In genomic region chr1:118339431-118340146, GRCh38 we compare ENCODE assay signal across 26 cellular contexts.
DNase-seq lines count a peak whose midpoint lies in the region; ATAC-seq, FAIRE-seq and TF ChIP-seq lines count a peak whose summit lies in the region.
"Had no signal": no experiment of that assay in that cellular context is flagged by ENCODE, and none has a peak within 500 bp of the region (broad histone marks: within the 10 kb centered on the region; RNA-seq: fewer than 3 reads in every experiment).

No MANE protein-coding gene starts in this region.

- H3K9ac ChIP-seq in GM12878 (ENCODE audit: control insufficient read depth, insufficient read depth, low read length): no peak overlapping the region

- H3K9me3 ChIP-seq in GM12878 (replicated peaks; ENCODE audit: control insufficient read depth, insufficient read depth, low read length): no peaks in the 10 kb centered on the region
- H3K9me3 ChIP-seq: A549, HAP-1, upper lobe of left lung had no signal

- RAD21 ChIA-PET in GM12878 (lab: Charles Lee; ENCODE audit: unreplicated experiment): no interaction called here

- CTCF ChIA-PET in GM12878 (lab: Yijun Ruan, JAX): no interaction called here

- intact Hi-C loops in GM12878 (cut with micrococcal nuclease; ENCODE audit: unreplicated experiment): no loop called here

- DNase-seq in AG20443 (ENCODE audit: low spot score) (peak; percentile 14), M059J (ENCODE audit: low read depth) (peak; percentile 7), GM12878 (ENCODE audit: low read depth, low spot score) (no peak), foreskin keratinocyte (peak; percentile 54 to 68), NCI-H1092 treated with DMSO at 0.1 percent for 48 hours (lab: John Stamatoyannopoulos, UW) (no peak), immature natural killer cell (no peak), NCI-H2171 treated with DMSO at 0.1 percent for 48 hours (lab: John Stamatoyannopoulos, UW) (no peak)
- DNase-seq in stimulated activated CD8-positive, alpha-beta memory T cell treated with anti-CD3 and anti-CD28 coated beads, Interleukin-4, amount 100 ng/mL, for 48 hours: no peak
- DNase-seq: activated CD4-positive, alpha-beta T cell treated with anti-CD3 and anti-CD28 coated beads, Interleukin-2, amount 10 ng/mL, durations not matched to agents 24 days and 14 days; activated naive CD4-positive, alpha-beta T cell treated with Interleukin-2 at 50 U/mL for 16 hours; activated T-cell treated with anti-CD3 and anti-CD28 coated beads, Interleukin-2, amount 50 U/mL, for 48 hours; amniotic stem cell; CD8-positive, alpha-beta memory T cell; effector memory CD8-positive, alpha-beta T cell; glutamatergic neuron; IMR-90; NCI-H1436; NCI-H510A treated with DMSO at 0.1 percent for 48 hours; upper lobe of left lung had no signal

- 30% methylated on average over 4 of the region's 4 CpGs for WGBS in GM12878 (ENCODE audit: insufficient coverage, insufficient replicate concordance, low lambda C conversion rate, missing lambda C conversion rate)

- no peak for TF ChIP-seq POLR2A in GM12878 (IDR thresholded peaks at IDR 0.05; ENCODE audit: low read depth, low read length)

- H3K27me3 ChIP-seq in GM12878 (replicated peaks in 1 of 2; ENCODE audit: control insufficient read depth in 2 of 2, insufficient read depth in 2 of 2, low read length in 1 of 2) (no peaks in the 10 kb centered on the region), foreskin keratinocyte (no peaks in the 10 kb centered on the region)
- H3K27me3 ChIP-seq: upper lobe of left lung had no signal

- no peaks in the 10 kb centered on the region for H3K79me2 ChIP-seq in GM12878 (ENCODE audit: control insufficient read depth, insufficient read depth, low read length)

- H3K4me1 ChIP-seq in GM12878 (ENCODE audit: control insufficient read depth, insufficient read depth, low read length): no peaks in the 10 kb centered on the region
- peaks cover 52% of the 10 kb centered on the region for H3K4me1 ChIP-seq in foreskin keratinocyte
- H3K4me1 ChIP-seq: A549, HAP-1 had no signal

- TF ChIP-seq CTCF in GM12878 (IDR thresholded peaks at IDR 0.05 in 2 of 3, conservative IDR thresholded peaks at IDR 0.05 in 1 of 3; ENCODE audit: control insufficient read depth in 2 of 3, extremely low read depth in 1 of 3, insufficient read depth in 1 of 3, low read depth in 3 of 3, low read length in 3 of 3) (no peak), foreskin keratinocyte (conservative IDR thresholded peaks at IDR 0.05) (no peak)

- no peak overlapping the region for H2AFZ ChIP-seq in GM12878 (ENCODE audit: control insufficient read depth, low read depth, low read length)

- peaks cover 0 to 4% (median 0%) of the 10 kb centered on the region in 3 donors for H3K36me3 Mint-ChIP-seq in immature natural killer cell
- H3K36me3 Mint-ChIP-seq: CD8-positive, alpha-beta memory T cell had no signal

- H3K4me3 ChIP-seq in GM12878: no peak overlapping the region
- H3K4me3 ChIP-seq: A549, coronary artery, HAP-1, lung, upper lobe of left lung had no signal

- ATAC-seq in GM12878: no peak
- ATAC-seq in foreskin keratinocyte: peak; percentile 60
- ATAC-seq: A549; effector memory CD8-positive, alpha-beta T cell had no signal

- H4K20me1 ChIP-seq in GM12878 (ENCODE audit: control insufficient read depth, insufficient read depth): no peaks in the 10 kb centered on the region

- FAIRE-seq in GM12878 (lab: Jason Lieb, UNC): no peak
- FAIRE-seq: A549 had no signal

- no peaks in the 10 kb centered on the region for H3K4me1 Mint-ChIP-seq in immature natural killer cell
- H3K4me1 Mint-ChIP-seq: activated CD4-positive, alpha-beta T cell treated with anti-CD3 and anti-CD28 coated beads, Interleukin-2, amount 10 ng/mL, durations not matched to agents 24 days and 14 days; CD8-positive, alpha-beta memory T cell had no signal

- in situ Hi-C loops in GM12878 (cut with MboI): no loop called here

- H3K4me3 Mint-ChIP-seq in immature natural killer cell: no peak overlapping the region
- H3K4me3 Mint-ChIP-seq: activated CD4-positive, alpha-beta T cell treated with anti-CD3 and anti-CD28 coated beads, Interleukin-2, amount 10 ng/mL, durations not matched to agents 24 days and 14 days; B cell; CD8-positive, alpha-beta memory T cell; effector memory CD8-positive, alpha-beta T cell; T-helper 2 cell treated with Interferon-gamma antibody and Interleukin-4, amounts not matched to agents 5 μg/mL and 100 μg/mL, for 36 hours had no signal

- no peak for TF ChIP-seq RAD21 in GM12878 (IDR thresholded peaks at IDR 0.05; ENCODE audit: insufficient read depth, low read depth, low read length)

- H3K9me3 Mint-ChIP-seq in immature natural killer cell: peaks cover 10 to 38% (median 16%) of the 10 kb centered on the region in 6 donors
- H3K9me3 Mint-ChIP-seq: activated CD4-positive, alpha-beta T cell treated with anti-CD3 and anti-CD28 coated beads, Interleukin-2, amount 10 ng/mL, durations not matched to agents 24 days and 14 days; T-helper 2 cell treated with Interferon-gamma antibody and Interleukin-4, amounts not matched to agents 5 μg/mL and 100 μg/mL, for 36 hours had no signal

- BruUV-seq in GM12878 (replicated peaks; lab: Mats Ljungman, UMichigan): no TSS peak

- H3K27ac ChIP-seq in GM12878 (ENCODE audit: control insufficient read depth, insufficient read depth) (no peak overlapping the region), foreskin keratinocyte (peak overlapping the region; percentile 40)
- H3K27ac ChIP-seq: A549, coronary artery, upper lobe of left lung, VCaP had no signal

- H3K36me3 ChIP-seq in GM12878 (ENCODE audit: control insufficient read depth in 2 of 2, insufficient read depth in 2 of 2, low read length in 1 of 2): no peaks in the 10 kb centered on the region
- H3K36me3 ChIP-seq: HAP-1, upper lobe of left lung had no signal

- H3K27ac Mint-ChIP-seq in immature natural killer cell: no peak overlapping the region
- H3K27ac Mint-ChIP-seq: activated CD4-positive, alpha-beta T cell treated with anti-CD3 and anti-CD28 coated beads, Interleukin-2, amount 10 ng/mL, durations not matched to agents 24 days and 14 days; B cell; CD8-positive, alpha-beta memory T cell; effector memory CD8-positive, alpha-beta T cell; T-helper 2 cell treated with Interferon-gamma antibody and Interleukin-4, amounts not matched to agents 5 μg/mL and 100 μg/mL, for 36 hours had no signal

- SMC1A ChIA-PET in GM12878 (lab: Charles Lee; ENCODE audit: uncharacterized antibody, unreplicated experiment): no interaction called here

- POLR2A ChIA-PET in GM12878 (lab: Charles Lee): no interaction called here

- peaks cover 0 to 3% (median 0%) of the 10 kb centered on the region in 3 donors for H3K27me3 Mint-ChIP-seq in immature natural killer cell (ENCODE audit: low read depth in 3 of 3)
- H3K27me3 Mint-ChIP-seq: activated CD4-positive, alpha-beta T cell treated with anti-CD3 and anti-CD28 coated beads, Interleukin-2, amount 10 ng/mL, durations not matched to agents 24 days and 14 days; B cell; CD8-positive, alpha-beta memory T cell; effector memory CD8-positive, alpha-beta T cell had no signal

- TF ChIP-seq EP300 in GM12878 (IDR thresholded peaks at IDR 0.05; ENCODE audit: borderline replicate concordance in 1 of 2, control insufficient read depth in 1 of 2, low read depth in 2 of 2, low read length in 2 of 2): no peak

- no peak overlapping the region for H3K4me2 ChIP-seq in GM12878 (ENCODE audit: control insufficient read depth, insufficient read depth)
- H3K4me2 ChIP-seq: A549 had no signal

TF ChIP-seq in GM12878, 131 proteins besides CTCF, POLR2A, EP300 and RAD21:
- TF ChIP-seq KAT2A (conservative IDR thresholded peaks at IDR 0.05; ENCODE audit: control insufficient read depth, low read depth, low read length) (no peak), BCL3 (IDR thresholded peaks at IDR 0.05; ENCODE audit: borderline replicate concordance, insufficient read depth, low read depth, low read length, poor library complexity, severe bottlenecking) (peak; percentile 54)

Comparison
In these comparisons a context has a peak if more than half of its experiments do, and no peak if none do; other contexts are left out.
1. DNase-seq: peak in AG20443 (single experiment), M059J (single experiment) and foreskin keratinocyte (2 of 2); none in GM12878 (single experiment), stimulated activated CD8-positive, alpha-beta memory T cell treated with anti-CD3 and anti-CD28 coated beads, Interleukin-4, amount 100 ng/mL, for 48 hours (single experiment), NCI-H1092 treated with DMSO at 0.1 percent for 48 hours (single experiment), immature natural killer cell (0 of 3) and NCI-H2171 treated with DMSO at 0.1 percent for 48 hours (single experiment).